ENCODE assay signal across 32 cellular contexts in the genomic region with DNA sequence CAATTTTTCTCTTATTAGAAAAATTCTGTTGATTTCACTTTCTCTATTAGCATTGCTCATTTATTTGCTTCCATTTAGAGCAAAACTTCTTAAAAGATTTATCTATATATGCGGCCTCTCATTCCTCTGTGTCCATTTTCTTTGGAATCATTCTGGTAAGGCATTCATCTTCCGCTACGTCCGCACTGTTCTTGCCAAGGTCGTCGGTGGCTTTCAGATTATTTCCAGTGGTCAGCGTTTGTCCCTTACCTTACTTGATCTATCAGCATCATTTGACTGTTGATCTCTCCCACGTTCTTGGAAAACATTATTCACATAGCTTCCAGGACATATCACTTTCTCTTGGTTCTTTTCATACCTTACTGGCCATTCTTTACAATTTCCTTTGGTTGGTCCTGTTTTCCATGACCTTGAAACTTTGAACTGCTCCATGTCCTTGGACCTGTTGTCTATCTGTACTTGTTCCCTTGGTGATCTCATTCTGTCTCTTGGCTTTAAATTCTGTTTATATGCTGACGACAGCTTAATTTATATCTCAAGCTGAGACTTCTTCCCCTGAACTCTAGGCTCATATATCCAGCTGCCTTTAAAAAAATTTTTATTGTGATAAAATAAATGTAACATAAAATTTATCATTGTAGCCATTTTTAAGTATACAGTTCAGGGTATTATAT.
"Had no signal": no experiment of that assay in that cellular context is flagged by ENCODE, and none has a peak within 500 bp of the region (broad histone marks: within the 10 kb centered on the region; RNA-seq: fewer than 3 reads in every experiment).

No MANE protein-coding gene starts in this region.

- H3K4me3 Mint-ChIP-seq: activated T-helper 1 cell treated with anti-CD3 and anti-CD28 coated beads, Interleukin-12 subunit alpha, Interleukin-12 subunit beta, Interleukin-2, Interleukin-4 antibody, amounts not matched to agents 30 ng/mL and 10 ng/mL and 1 ng/mL, durations not matched to agents 14 hours and 24 hours and 36 hours; effector memory CD8-positive, alpha-beta T cell; mesothelial cell of epicardium; neural crest cell; stimulated activated naive B cell treated with anti-CD40 and anti-IgM and Interleukin-4, amounts not matched to agents 10 μg/mL and 1 μg/mL and 100 μg/mL, for 72 hours had no signal

- H3K27ac ChIP-seq: breast epithelium, colonic mucosa, gastroesophageal sphincter, hepatocyte, left lung, parathyroid adenoma, psoas muscle, stomach, thyroid gland, upper lobe of left lung, vagina, VCaP had no signal

- H3K36me3 ChIP-seq: breast epithelium, colonic mucosa, gastroesophageal sphincter, left lung, sigmoid colon, stomach, thyroid gland, upper lobe of left lung, vagina had no signal

- H3K4me3 ChIP-seq: breast epithelium, colonic mucosa, gastroesophageal sphincter, hepatocyte, left lung, psoas muscle, sigmoid colon, smooth muscle cell, stomach, thyroid gland, upper lobe of left lung, vagina had no signal

- H3K27me3 Mint-ChIP-seq: effector memory CD8-positive, alpha-beta T cell; naive B cell; stimulated activated naive B cell treated with anti-CD40 and anti-IgM and Interleukin-4, amounts not matched to agents 10 μg/mL and 1 μg/mL and 100 μg/mL, for 72 hours had no signal

- ATAC-seq: activated CD4-positive, CD25-positive, alpha-beta regulatory T cell treated with anti-CD3 and anti-CD28 coated beads, Interleukin-2, amount 50 U/mL, for 24 hours; effector memory CD8-positive, alpha-beta T cell; gastroesophageal sphincter; left lung; stimulated activated naive B cell treated with anti-CD40 and anti-IgM and Interleukin-4, amounts not matched to agents 10 μg/mL and 1 μg/mL and 100 μg/mL, for 72 hours had no signal

- H3K36me3 Mint-ChIP-seq: naive B cell had no signal

- H3K4me1 ChIP-seq: breast epithelium, colonic mucosa, parathyroid adenoma, thyroid gland had no signal

- H3K9me3 ChIP-seq: breast epithelium, colonic mucosa, gastroesophageal sphincter, left lung, psoas muscle, sigmoid colon, stomach, thyroid gland, upper lobe of left lung, vagina had no signal

- DNase-seq: activated CD4-positive, alpha-beta T cell treated with anti-CD3 and anti-CD28 coated beads for 48 hours; activated CD4-positive, alpha-beta T cell treated with anti-CD3 and anti-CD28 coated beads, Interleukin-2, amount 50 U/mL, for 48 hours; activated CD8-positive, alpha-beta memory T cell treated with anti-CD3 and anti-CD28 coated beads for 24 hours; activated gamma-delta T cell treated with Interleukin-2 at 50 U/mL for 16 hours; activated naive CD4-positive, alpha-beta T cell treated with anti-CD3 and anti-CD28 coated beads, Interleukin-2, amount 50 U/mL, for 16 hours; amygdala; colonic mucosa; effector memory CD8-positive, alpha-beta T cell; islet precursor cell; left lung; naive B cell; nucleus accumbens; psoas muscle; sigmoid colon; stimulated activated CD4-positive, alpha-beta T cell treated with anti-CD3 and anti-CD28 coated beads, Interleukin-15, amount 100 ng/mL, for 24 hours; stimulated activated CD4-positive, alpha-beta T cell treated with anti-CD3 and anti-CD28 coated beads, Interleukin-2, amount 100 ng/mL, for 24 hours; stimulated activated naive B cell treated with anti-CD40 and anti-IgM and Interleukin-4, amounts not matched to agents 10 μg/mL and 1 μg/mL and 100 μg/mL, for 72 hours; stomach; T-helper 9 cell; thyroid gland had no signal

- H3K27ac Mint-ChIP-seq: activated T-helper 1 cell treated with anti-CD3 and anti-CD28 coated beads, Interleukin-12 subunit alpha, Interleukin-12 subunit beta, Interleukin-2, Interleukin-4 antibody, amounts not matched to agents 30 ng/mL and 10 ng/mL and 1 ng/mL, durations not matched to agents 14 hours and 24 hours and 36 hours; effector memory CD8-positive, alpha-beta T cell; stimulated activated naive B cell treated with anti-CD40 and anti-IgM and Interleukin-4, amounts not matched to agents 10 μg/mL and 1 μg/mL and 100 μg/mL, for 72 hours had no signal

- H3K9me3 Mint-ChIP-seq: effector memory CD8-positive, alpha-beta T cell had no signal
